In the genomic region with DNA sequence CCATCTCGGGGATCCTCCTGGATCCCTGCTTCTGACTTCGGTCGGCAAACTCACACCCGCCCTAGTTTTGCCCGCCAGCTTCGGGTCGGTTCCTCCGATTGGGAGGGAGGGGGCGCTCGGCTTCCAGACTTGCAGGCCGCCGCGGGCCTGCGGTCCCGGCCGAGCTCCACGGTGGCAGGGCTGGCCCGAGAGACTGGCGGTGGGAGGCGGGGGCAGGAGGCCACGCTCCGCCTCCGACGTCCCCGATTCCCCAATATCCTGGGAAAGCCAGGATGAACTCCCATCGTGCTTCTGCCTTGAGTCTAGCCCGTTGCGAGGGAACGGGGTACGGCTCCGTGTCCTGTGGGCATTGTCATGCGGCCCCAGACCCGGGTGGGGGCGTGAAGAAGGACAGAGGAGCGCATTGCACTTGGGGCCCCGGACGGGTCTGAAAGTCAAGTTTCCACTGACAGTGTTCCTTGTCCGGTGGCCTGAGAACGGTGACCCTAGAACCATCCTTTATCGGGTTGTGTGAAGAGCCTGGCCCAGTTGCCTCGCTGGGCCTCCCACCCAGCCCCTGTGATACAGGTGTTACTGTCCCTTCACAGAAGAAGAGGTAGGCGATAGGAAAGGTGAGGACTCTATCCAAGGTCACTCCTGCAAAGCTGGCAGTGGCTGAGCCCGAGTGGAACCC, we compare ENCODE assay signal across 8 cellular contexts. TPM values are rescaled to one million over a fixed set of nuclear protein-coding genes. Genes with fewer than 3 reads are reported as not detected.
A peak's percentile ranks its signal among the peaks of the same experiment; 100 is the strongest.
DNase-seq lines count a peak whose midpoint lies in the region; ATAC-seq and TF ChIP-seq lines count a peak whose summit lies in the region.

No MANE protein-coding gene starts in this region.

- H3K27me3 ChIP-seq in CD4-positive, alpha-beta T cell (ENCODE audit: control insufficient read depth, insufficient read depth, low read length), result peaks cover 67% of the 10 kb centered on the region
- peaks cover 10% of the 10 kb centered on the region for H3K27me3 ChIP-seq in endocrine pancreas (ENCODE audit: control insufficient read depth, insufficient read depth, low read length)

- H3K4me3 ChIP-seq in endocrine pancreas (ENCODE audit: control insufficient read depth, insufficient read depth, low read length), result no peak overlapping the region

- POLR2A ChIA-PET in CD4-positive, alpha-beta T cell (lab: Charles Lee), result no interaction called here

- H3K9me3 Mint-ChIP-seq in CD4-positive, alpha-beta T cell, result no peaks in the 10 kb centered on the region

- peak; percentile 42 for TF ChIP-seq CTCF in CD4-positive, alpha-beta T cell (IDR thresholded peaks at IDR 0.05)

- no peak overlapping the region for H3K27ac ChIP-seq in CD4-positive, alpha-beta T cell (ENCODE audit: low read depth, low read length)

- ATAC-seq in CD4-positive, alpha-beta T cell (ENCODE audit: poor library complexity), result peak; percentile 49
- peak; percentile 49 for ATAC-seq in GM21825 (IDR thresholded peaks at IDR 0.05; ENCODE audit: unreplicated experiment)

- H3K4me1 Mint-ChIP-seq in CD4-positive, alpha-beta T cell (ENCODE audit: low read depth), result peaks cover 19% of the 10 kb centered on the region

- CTCF ChIA-PET in CD4-positive, alpha-beta T cell (lab: Charles Lee), result interaction anchor here (1.0 to 1.1 kb wide), 2 partner anchors 10 to 332 kb away, joined by 3 to 4 read pairs; no protein-coding TSS in a partner anchor

- no peaks in the 10 kb centered on the region for H3K4me1 ChIP-seq in endocrine pancreas (ENCODE audit: control insufficient read depth, insufficient read depth, low read length)

- no peaks in the 10 kb centered on the region for H3K36me3 ChIP-seq in endocrine pancreas (ENCODE audit: control insufficient read depth, insufficient read depth, low read length)

- peak overlapping the region; percentile 84 for H3K4me3 Mint-ChIP-seq in CD4-positive, alpha-beta T cell

- intact Hi-C loops in CD4-positive, alpha-beta T cell (cut with DNase I, micrococcal nuclease), result loop anchor here in 1 of 2 experiments (2.0 kb wide), 1 partner anchor 337 kb away; no protein-coding TSS in a partner anchor

- H3K27ac Mint-ChIP-seq in CD4-positive, alpha-beta T cell, result no peak overlapping the region

- H3K9ac ChIP-seq in endocrine pancreas (ENCODE audit: control insufficient read depth, insufficient read depth, low read length), result peak overlapping the region; percentile 61

- H3K36me3 Mint-ChIP-seq in CD4-positive, alpha-beta T cell (ENCODE audit: low read depth), result no peaks in the 10 kb centered on the region

- H3K9me3 ChIP-seq in CD4-positive, alpha-beta T cell (ENCODE audit: control insufficient read depth, low read length), result no peaks in the 10 kb centered on the region
- H3K9me3 ChIP-seq in endocrine pancreas (ENCODE audit: control insufficient read depth, low read length), result no peaks in the 10 kb centered on the region

- H3K27me3 Mint-ChIP-seq in CD4-positive, alpha-beta T cell, result peaks cover 67% of the 10 kb centered on the region

- peak; percentile 14 to 63 (median 40) for DNase-seq in CD4-positive, alpha-beta T cell
- DNase-seq in NCI-H2196 (lab: John Stamatoyannopoulos, UW; ENCODE audit: unreplicated experiment), result peak; percentile 85
- peak; percentile 83 for DNase-seq in activated CD8-positive, alpha-beta memory T cell treated with anti-CD3 and anti-CD28 coated beads for 24 hours
- DNase-seq in medulla oblongata (ENCODE audit: extremely low spot score), result peak; percentile 87
- peak; percentile 25 to 43 (median 33) for DNase-seq in stimulated activated CD4-positive, alpha-beta T cell treated with anti-CD3 and anti-CD28 coated beads, TNF-alpha, amount 100 ng/mL, for 4 hours (ENCODE audit: low read depth in 3 of 3)
- no peak for DNase-seq in RKO (ENCODE audit: low spot score)

RNA-seq across cellular contexts. Expression of a gene that starts 2.4 kb away (rescaled TPM):
- total RNA-seq in CD4-positive, alpha-beta T cell, result not detected
